ENCODE assay signal across 8 cellular contexts in the genomic region with DNA sequence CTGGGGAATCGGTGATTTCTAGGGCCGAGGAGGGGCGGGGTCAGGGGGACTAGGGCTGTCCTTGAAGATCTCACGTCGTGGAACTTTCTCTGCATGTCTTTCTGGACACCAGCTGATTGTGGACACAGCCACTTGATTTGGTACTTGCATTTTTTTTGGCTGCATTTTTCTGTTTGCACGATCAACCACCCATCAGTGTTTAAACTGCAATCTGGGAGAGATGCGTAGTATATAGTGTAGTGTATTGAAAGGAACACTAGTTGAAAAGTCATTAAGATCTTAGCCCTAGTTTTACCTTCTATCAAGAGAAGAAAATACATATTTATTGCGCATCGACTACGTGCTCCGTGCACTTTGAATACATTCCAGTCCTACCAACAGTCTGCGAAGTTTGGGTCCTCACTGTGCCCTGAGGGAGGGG.
DNase-seq lines count a peak whose midpoint lies in the region; ATAC-seq and TF ChIP-seq lines count a peak whose summit lies in the region.

No MANE protein-coding gene starts in this region.

- no peak for TF ChIP-seq POLR2A in GM18505 (IDR thresholded peaks at IDR 0.05; ENCODE audit: borderline replicate concordance, extremely low read depth, insufficient read depth, insufficient read length)

- peak; percentile 21 for DNase-seq in activated CD8-positive, alpha-beta memory T cell treated with anti-CD3 and anti-CD28 coated beads, Interleukin-2, amount 50 U/mL, for 1 hour (ENCODE audit: extremely low read depth)
- DNase-seq in activated CD8-positive, alpha-beta memory T cell treated with anti-CD3 and anti-CD28 coated beads for 24 hours: no peak
- peak; percentile 46 to 60 for DNase-seq in activated T-helper 1 cell treated with anti-CD3 and anti-CD28 coated beads, Interleukin-2, amount 50 U/mL, for 16 hours (ENCODE audit: low read depth in 1 of 2, low spot score in 1 of 2)
- peak in 2 of 3 experiments; percentile 40 to 50 for DNase-seq in stimulated activated CD4-positive, alpha-beta T cell treated with anti-CD3 and anti-CD28 coated beads, TNF-alpha, amount 100 ng/mL, for 4 hours (ENCODE audit: low read depth in 3 of 3)

- H3K4me3 ChIP-seq in iPS-11a (ENCODE audit: low read depth, low read length): peak overlapping the region; percentile 80

- no peak for ATAC-seq in GM18505 (IDR thresholded peaks at IDR 0.05; ENCODE audit: unreplicated experiment)
- no peak for ATAC-seq in GM19324 (IDR thresholded peaks at IDR 0.05; ENCODE audit: low FRiP score, unreplicated experiment)
- ATAC-seq in HG02763 (IDR thresholded peaks at IDR 0.05; ENCODE audit: unreplicated experiment): no peak
